Comparison of ENCODE assay signal across 8 cellular contexts in genomic region chr17:68036304-68037147, GRCh38. TPM values are rescaled to one million over a fixed set of nuclear protein-coding genes. Genes with fewer than 3 reads are reported as not detected.
DNase-seq lines count a peak whose midpoint lies in the region; ATAC-seq and TF ChIP-seq lines count a peak whose summit lies in the region.

No MANE protein-coding gene starts in this region.

- H3K27me3 ChIP-seq in left ventricle myocardium inferior (ENCODE audit: low read depth) (no peaks in the 10 kb centered on the region), suprapubic skin (no peaks in the 10 kb centered on the region)

- H3K27ac ChIP-seq in left ventricle myocardium inferior (replicated peaks) (peak overlapping the region; percentile 83), suprapubic skin (peak overlapping the region; percentile 57)

- peak overlapping the region; percentile 90 for H3K4me3 ChIP-seq in left ventricle myocardium inferior
- peak overlapping the region; percentile 74 for H3K4me3 ChIP-seq in suprapubic skin

- intact Hi-C loops in left ventricle myocardium inferior (cut with micrococcal nuclease) = no loop called here
- intact Hi-C loops in Right ventricle myocardium superior (cut with DNase I) = no loop called here
- intact Hi-C loops in activated T-helper 2 cell treated with anti-CD3 and anti-CD28 coated beads, Interferon-gamma antibody, Interleukin-2, Interleukin-4, amounts not matched to agents 10 μg/mL and 5 μg/mL and 100 μg/mL, durations not matched to agents 14 hours and 24 hours and 36 hours (cut with micrococcal nuclease) = loop anchor here (5.0 to 10.0 kb wide), 2 partner anchors 68 to 319 kb away; partner anchors contain the start of gene NOL11

- peaks cover 54% of the 10 kb centered on the region for H3K36me3 Mint-ChIP-seq in activated T-helper 2 cell treated with anti-CD3 and anti-CD28 coated beads, Interferon-gamma antibody, Interleukin-2, Interleukin-4, amounts not matched to agents 10 μg/mL and 5 μg/mL and 100 μg/mL, durations not matched to agents 14 hours and 24 hours and 36 hours (ENCODE audit: low read depth)

- ATAC-seq in Right ventricle myocardium superior (ENCODE audit: poor library complexity) = no peak
- ATAC-seq in HG03139 (IDR thresholded peaks at IDR 0.05; ENCODE audit: unreplicated experiment) = no peak

- TF ChIP-seq POLR2A in suprapubic skin (IDR thresholded peaks at IDR 0.05) = no peak

- H3K9me3 ChIP-seq in left ventricle myocardium inferior (replicated peaks) (no peaks in the 10 kb centered on the region), suprapubic skin (no peaks in the 10 kb centered on the region)

- peaks cover 30% of the 10 kb centered on the region for H3K4me1 ChIP-seq in left ventricle myocardium inferior
- H3K4me1 ChIP-seq in suprapubic skin = peaks cover 14% of the 10 kb centered on the region

- no peak for TF ChIP-seq CTCF in left ventricle myocardium inferior (IDR thresholded peaks at IDR 0.05; ENCODE audit: borderline replicate concordance)
- no peak for TF ChIP-seq CTCF in suprapubic skin (IDR thresholded peaks at IDR 0.05)

- no peak for TF ChIP-seq EP300 in suprapubic skin (IDR thresholded peaks at IDR 0.05)

- 18% methylated on average over 11 of the region's 11 CpGs for whole genome bisulfite sequencing in suprapubic skin

- no peak for DNase-seq in left ventricle myocardium inferior
- no peak for DNase-seq in Right ventricle myocardium superior
- no peak for DNase-seq in activated T-helper 2 cell treated with anti-CD3 and anti-CD28 coated beads, Interferon-gamma antibody, Interleukin-2, Interleukin-4, amounts not matched to agents 10 μg/mL and 5 μg/mL and 100 μg/mL, durations not matched to agents 14 hours and 24 hours and 36 hours (ENCODE audit: low spot score)
- peak; percentile 28 for DNase-seq in inferior parietal cortex (ENCODE audit: extremely low spot score)
- DNase-seq in suprapubic skin (ENCODE audit: low spot score in 2 of 2) = no peak
- DNase-seq in cerebellum (ENCODE audit: low spot score) = no peak
- no peak for DNase-seq in stimulated activated CD4-positive, alpha-beta T cell treated with anti-CD3 and anti-CD28 coated beads, Interleukin-4, amount 100 ng/mL, for 1 hour

- H3K4me3 Mint-ChIP-seq in activated T-helper 2 cell treated with anti-CD3 and anti-CD28 coated beads, Interferon-gamma antibody, Interleukin-2, Interleukin-4, amounts not matched to agents 10 μg/mL and 5 μg/mL and 100 μg/mL, durations not matched to agents 14 hours and 24 hours and 36 hours (ENCODE audit: low read depth) = peak overlapping the region; percentile 96

- H3K9me3 Mint-ChIP-seq in activated T-helper 2 cell treated with anti-CD3 and anti-CD28 coated beads, Interferon-gamma antibody, Interleukin-2, Interleukin-4, amounts not matched to agents 10 μg/mL and 5 μg/mL and 100 μg/mL, durations not matched to agents 14 hours and 24 hours and 36 hours = no peaks in the 10 kb centered on the region

- H3K36me3 ChIP-seq in left ventricle myocardium inferior (peaks cover 45% of the 10 kb centered on the region), suprapubic skin (peaks cover 27% of the 10 kb centered on the region)

- H3K27ac Mint-ChIP-seq in activated T-helper 2 cell treated with anti-CD3 and anti-CD28 coated beads, Interferon-gamma antibody, Interleukin-2, Interleukin-4, amounts not matched to agents 10 μg/mL and 5 μg/mL and 100 μg/mL, durations not matched to agents 14 hours and 24 hours and 36 hours = peak overlapping the region; percentile 96

- no peaks in the 10 kb centered on the region for H3K27me3 Mint-ChIP-seq in activated T-helper 2 cell treated with anti-CD3 and anti-CD28 coated beads, Interferon-gamma antibody, Interleukin-2, Interleukin-4, amounts not matched to agents 10 μg/mL and 5 μg/mL and 100 μg/mL, durations not matched to agents 14 hours and 24 hours and 36 hours (ENCODE audit: low read depth)

- H3K4me1 Mint-ChIP-seq in activated T-helper 2 cell treated with anti-CD3 and anti-CD28 coated beads, Interferon-gamma antibody, Interleukin-2, Interleukin-4, amounts not matched to agents 10 μg/mL and 5 μg/mL and 100 μg/mL, durations not matched to agents 14 hours and 24 hours and 36 hours (ENCODE audit: low read depth) = peaks cover 22% of the 10 kb centered on the region

RNA-seq across cellular contexts. Expression of gene KPNA2, which starts 1.0 kb away (rescaled TPM):
- total RNA-seq in left ventricle myocardium inferior (19.2 TPM), Right ventricle myocardium superior (19.7 TPM), suprapubic skin (10 to 100 TPM in 3 of 4 donors, 1 to 10 TPM in 1; 6.4 to 38.8 (median 26.9) TPM), cerebellum (39.7 TPM)
- 247 and 255 TPM in 2 replicates for total RNA-seq in activated T-helper 2 cell treated with anti-CD3 and anti-CD28 coated beads, Interferon-gamma antibody, Interleukin-2, Interleukin-4, amounts not matched to agents 10 μg/mL and 5 μg/mL and 100 μg/mL, durations not matched to agents 14 hours and 24 hours and 36 hours

RNA-seq across cellular contexts. Expression of gene C17orf58, which starts 40.3 kb away (rescaled TPM):
- total RNA-seq in left ventricle myocardium inferior = 6.6 TPM
- 7.9 TPM for total RNA-seq in Right ventricle myocardium superior
- total RNA-seq in activated T-helper 2 cell treated with anti-CD3 and anti-CD28 coated beads, Interferon-gamma antibody, Interleukin-2, Interleukin-4, amounts not matched to agents 10 μg/mL and 5 μg/mL and 100 μg/mL, durations not matched to agents 14 hours and 24 hours and 36 hours = 22.7 and 23.0 TPM in 2 replicates
- 1 to 10 TPM; 3.4 to 8.0 (median 5.6) TPM for total RNA-seq in suprapubic skin
- total RNA-seq in cerebellum = 17.0 TPM
